ENCODE assay signal across 9 cellular contexts in genomic region chr19:18204394-18205179, GRCh38. TPM values are rescaled to one million over a fixed set of nuclear protein-coding genes. Genes with fewer than 3 reads are reported as not detected.
A peak's percentile ranks its signal among the peaks of the same experiment; 100 is the strongest.
DNase-seq lines count a peak whose midpoint lies in the region; ATAC-seq and TF ChIP-seq lines count a peak whose summit lies in the region.
"Had no signal": no experiment of that assay in that cellular context is flagged by ENCODE, and none has a peak within 500 bp of the region (broad histone marks: within the 10 kb centered on the region; RNA-seq: fewer than 3 reads in every experiment).

No MANE protein-coding gene starts in this region.

- H3K9me3 Mint-ChIP-seq in endodermal cell, result no peaks in the 10 kb centered on the region

- H3K27ac ChIP-seq in HUES64 (ENCODE audit: low read depth, low read length) (peak overlapping the region; percentile 97), VCaP (peak overlapping the region; percentile 89), endodermal cell (ENCODE audit: low read depth, low read length) (peak overlapping the region; percentile 86), muscle layer of duodenum (ENCODE audit: low read length) (peak overlapping the region; percentile 97), vagina (peak overlapping the region; percentile 100)

- H3K9ac ChIP-seq in HUES64 (ENCODE audit: low read depth, low read length), result peak overlapping the region; percentile 74
- peak overlapping the region; percentile 77 for H3K9ac ChIP-seq in endodermal cell (ENCODE audit: extremely low read depth, low read length, poor library complexity, severe bottlenecking)

- H3K27me3 ChIP-seq in HUES64 (ENCODE audit: insufficient read depth, low read length) (peaks cover 7% of the 10 kb centered on the region; the same call in 1 of the 2 replicates), endodermal cell (ENCODE audit: control insufficient read depth, insufficient read depth, low read length, poor library complexity, severe bottlenecking) (peaks cover 5% of the 10 kb centered on the region), muscle layer of duodenum (ENCODE audit: low read depth, low read length) (no peaks in the 10 kb centered on the region), vagina (no peaks in the 10 kb centered on the region)

- WGBS in HUES64, result under 1% methylated on average over 18 of the region's 22 CpGs
- WGBS in endodermal cell (ENCODE audit: insufficient coverage in 1 of 2, insufficient read length in 1 of 2), 2 experiments, result 0 to 1% methylated on average over 14 to 21 of the region's 22 CpGs

- H3K9me3 ChIP-seq in HUES64 (ENCODE audit: insufficient read depth, low read depth, low read length), result no peaks in the 10 kb centered on the region
- H3K9me3 ChIP-seq in endodermal cell (ENCODE audit: control insufficient read depth, low read length), result no peaks in the 10 kb centered on the region
- no peaks in the 10 kb centered on the region for H3K9me3 ChIP-seq in muscle layer of duodenum (ENCODE audit: control insufficient read depth in 1 of 2, low read length in 2 of 2)
- H3K9me3 ChIP-seq in vagina, result no peaks in the 10 kb centered on the region

- peak overlapping the region; percentile 72 for H3K4me3 ChIP-seq in HUES64 (ENCODE audit: low read length)
- H3K4me3 ChIP-seq in endodermal cell (ENCODE audit: low read length), result peak overlapping the region; percentile 87
- H3K4me3 ChIP-seq in muscle layer of duodenum (ENCODE audit: low read depth in 1 of 2, low read length in 2 of 2), result peak overlapping the region; percentile 73 to 83
- peak overlapping the region; percentile 53 to 64 for H3K4me3 ChIP-seq in vagina

- H3K4me1 ChIP-seq in HUES64 (ENCODE audit: insufficient read depth, low read length) (peaks cover 9% of the 10 kb centered on the region; the same call in 1 of the 2 replicates), endodermal cell (ENCODE audit: control insufficient read depth, insufficient read depth, low read length) (no peaks in the 10 kb centered on the region), muscle layer of duodenum (ENCODE audit: control insufficient read depth in 1 of 2, insufficient read depth in 2 of 2, low read length in 2 of 2) (peaks cover 7 to 21% of the 10 kb centered on the region in 2 donors), vagina (peaks cover 25% of the 10 kb centered on the region)

- TF ChIP-seq CTCF in VCaP (conservative IDR thresholded peaks at IDR 0.05) (no peak), endodermal cell (conservative IDR thresholded peaks at IDR 0.05) (no peak), vagina (IDR thresholded peaks at IDR 0.05) (peak in 1 of 3 experiments; percentile 19)

- H3K36me3 Mint-ChIP-seq in endodermal cell (ENCODE audit: low read depth), result peaks cover 6% of the 10 kb centered on the region

- peak overlapping the region; percentile 78 for H3K4me3 Mint-ChIP-seq in endodermal cell

- H3K36me3 ChIP-seq in HUES64 (ENCODE audit: insufficient read depth, low read length), result peaks cover 17% of the 10 kb centered on the region; the same call in 1 of the 2 replicates
- no peaks in the 10 kb centered on the region for H3K36me3 ChIP-seq in endodermal cell (ENCODE audit: control insufficient read depth, insufficient read depth, low read length)
- peaks cover 0 to 8% of the 10 kb centered on the region in 2 donors for H3K36me3 ChIP-seq in muscle layer of duodenum (ENCODE audit: control insufficient read depth in 1 of 2, insufficient read depth in 2 of 2, low read length in 2 of 2)
- peaks cover 0 to under 1% of the 10 kb centered on the region in 2 donors for H3K36me3 ChIP-seq in vagina

- peak in 1 of 2 donors; percentile 46 for TF ChIP-seq POLR2A in vagina (IDR thresholded peaks at IDR 0.05)

- H3K27ac Mint-ChIP-seq in endodermal cell, result peak overlapping the region; percentile 91

- DNase-seq in DMS153 (lab: John Stamatoyannopoulos, UW) (peak; percentile 76), endodermal cell (peak; percentile 90), vagina (ENCODE audit: extremely low spot score in 2 of 2) (no peak), GOT3 (lab: John Stamatoyannopoulos, UW) (no peak)

- ATAC-seq in GM21423 (IDR thresholded peaks at IDR 0.05; ENCODE audit: unreplicated experiment), result peak; percentile 8

- peaks cover 6% of the 10 kb centered on the region for H3K4me1 Mint-ChIP-seq in endodermal cell

- intact Hi-C loops in vagina (cut with DNase I), result loop anchor here (10.0 kb wide), 1 partner anchor 50 kb away; a partner anchor contains a TSS

- H3K27me3 Mint-ChIP-seq in endodermal cell (ENCODE audit: insufficient read depth), result peaks cover 15% of the 10 kb centered on the region

RNA-seq across cellular contexts. Expression of gene RAB3A, which starts 0.7 kb away (rescaled TPM):
- polyA plus RNA-seq in HUES64 (2013, experiment 1 of 2), result 3.5 TPM
- polyA plus RNA-seq in HUES64 (2013, experiment 2 of 2), result 5.1 TPM
- total RNA-seq in endodermal cell (1 to 10 TPM; 3.6 to 3.9 TPM), vagina (5.6 TPM)
- polyA plus RNA-seq in endodermal cell (2013, experiment 1 of 2), result 13.9 TPM
- 13.6 TPM for polyA plus RNA-seq in endodermal cell (2013, experiment 2 of 2)

RNA-seq across cellular contexts. Expression of gene MPV17L2, which starts 11.6 kb away (rescaled TPM):
- polyA plus RNA-seq in HUES64 (2013, experiment 1 of 2), result 25.7 TPM
- 25.9 TPM for polyA plus RNA-seq in HUES64 (2013, experiment 2 of 2)
- total RNA-seq in endodermal cell (10 to 100 TPM; 20.9 to 21.8 TPM), vagina (10.3 TPM)
- polyA plus RNA-seq in endodermal cell (2013, experiment 1 of 2), result 21.9 TPM
- 18.8 TPM for polyA plus RNA-seq in endodermal cell (2013, experiment 2 of 2)

RNA-seq across cellular contexts. Expression of gene PDE4C, which starts 21.7 kb away (rescaled TPM):
- polyA plus RNA-seq in HUES64 (2013, experiment 1 of 2), result 0.55 TPM
- 0.44 TPM for polyA plus RNA-seq in HUES64 (2013, experiment 2 of 2)
- 1 to 10 TPM; 1.1 to 2.4 TPM for total RNA-seq in endodermal cell
- 0.93 TPM for polyA plus RNA-seq in endodermal cell (2013, experiment 1 of 2)
- polyA plus RNA-seq in endodermal cell (2013, experiment 2 of 2), result 1.1 TPM
- 0.98 TPM for total RNA-seq in vagina
- total RNA-seq: subcutaneous adipose tissue had no signal

RNA-seq across cellular contexts. Expression of gene IFI30, which starts 31.0 kb away (rescaled TPM):
- 12.3 TPM for polyA plus RNA-seq in HUES64 (2013, experiment 1 of 2)
- 13.2 TPM for polyA plus RNA-seq in HUES64 (2013, experiment 2 of 2)
- total RNA-seq in endodermal cell (10 to 100 TPM; 10.6 to 11.0 TPM), vagina (43.7 TPM)
- polyA plus RNA-seq in endodermal cell (2013, experiment 1 of 2), result 6.8 TPM
- polyA plus RNA-seq in endodermal cell (2013, experiment 2 of 2), result 3.1 TPM

RNA-seq across cellular contexts. Expression of gene PIK3R2, which starts 51.6 kb away (rescaled TPM):
- 42.3 TPM for polyA plus RNA-seq in HUES64 (2013, experiment 1 of 2)
- polyA plus RNA-seq in HUES64 (2013, experiment 2 of 2), result 48.1 TPM
- 10 to 100 TPM; 52.9 to 58.8 TPM for total RNA-seq in endodermal cell
- 57.1 TPM for polyA plus RNA-seq in endodermal cell (2013, experiment 1 of 2)
- 50.7 TPM for polyA plus RNA-seq in endodermal cell (2013, experiment 2 of 2)
- total RNA-seq in vagina, result 24.8 TPM

Comparison
In these comparisons a context has a peak if more than half of its experiments do, and no peak if none do; other contexts are left out.
1. DNase-seq: peak in DMS153 (single experiment) and endodermal cell (single experiment); none in vagina (0 of 2) and GOT3 (single experiment).
2. Peak in every context shown above with its lines, with median percentiles within 50 percentile points of each other: H3K27ac ChIP-seq and H3K4me3 ChIP-seq.